Comparison of ENCODE assay signal across 7 cellular contexts in genomic region chr4:89309154-89309553, GRCh38. TPM values are rescaled to one million over a fixed set of nuclear protein-coding genes. Genes with fewer than 3 reads are reported as not detected.
DNase-seq lines count a peak whose midpoint lies in the region; ATAC-seq and TF ChIP-seq lines count a peak whose summit lies in the region.
"Not testable (repeated sequence)": the region's sequence is repeated elsewhere in the genome, so short reads cannot be mapped to it uniquely, and the experiment has no call there.

No MANE protein-coding gene starts in this region.

- H3F3A ChIP-seq in neural progenitor cell (ENCODE audit: low read depth) = not testable (repeated sequence)

- H3K79me2 ChIP-seq in neural progenitor cell (ENCODE audit: low read depth) = not testable (repeated sequence)

- ATAC-seq in CD4-positive, alpha-beta T cell (ENCODE audit: poor library complexity); T-cell (replicated peaks in 1 of 4); central memory CD8-positive, alpha-beta T cell (replicated peaks; ENCODE audit: extremely low read depth, poor library complexity, severe bottlenecking); naive thymus-derived CD4-positive, alpha-beta T cell: not testable (repeated sequence)

- peak overlapping the region; percentile 95 for H3K4me3 Mint-ChIP-seq in CD4-positive, alpha-beta T cell
- H3K4me3 Mint-ChIP-seq in T-cell = peak overlapping the region; percentile 90 to 94 (median 90)
- peak overlapping the region; percentile 93 for H3K4me3 Mint-ChIP-seq in activated CD4-positive, alpha-beta memory T cell treated with anti-CD3 and anti-CD28 coated beads, Interleukin-2, amount 10 ng/mL, durations not matched to agents 7 days and 5 days
- peak overlapping the region; percentile 5 for H3K4me3 Mint-ChIP-seq in activated naive CD4-positive, alpha-beta T cell treated with anti-CD3 and anti-CD28 coated beads, Interleukin-2, amount 10 ng/mL, durations not matched to agents 7 days and 5 days
- H3K4me3 Mint-ChIP-seq in central memory CD8-positive, alpha-beta T cell = peak overlapping the region; percentile 89
- peak overlapping the region in 6 of 10 donors; percentile 7 to 93 (median 58) for H3K4me3 Mint-ChIP-seq in naive thymus-derived CD4-positive, alpha-beta T cell
- peak overlapping the region; percentile 87 for H3K4me3 Mint-ChIP-seq in neural progenitor cell

- H3K27ac Mint-ChIP-seq in CD4-positive, alpha-beta T cell = peak overlapping the region; percentile 22
- H3K27ac Mint-ChIP-seq in T-cell = peak overlapping the region in 1 of 2 donors; percentile 68
- not testable (repeated sequence) for H3K27ac Mint-ChIP-seq in activated CD4-positive, alpha-beta memory T cell treated with anti-CD3 and anti-CD28 coated beads, Interleukin-2, amount 10 ng/mL, durations not matched to agents 7 days and 5 days; activated naive CD4-positive, alpha-beta T cell treated with anti-CD3 and anti-CD28 coated beads, Interleukin-2, amount 10 ng/mL, durations not matched to agents 7 days and 5 days; central memory CD8-positive, alpha-beta T cell (ENCODE audit: low read depth); neural progenitor cell
- peak overlapping the region in 6 of 9 donors; percentile 33 to 98 (median 64) for H3K27ac Mint-ChIP-seq in naive thymus-derived CD4-positive, alpha-beta T cell

- not testable (repeated sequence) for H3K4me1 ChIP-seq in naive thymus-derived CD4-positive, alpha-beta T cell (ENCODE audit: control insufficient read depth in 2 of 2, insufficient read depth in 2 of 2, low read length in 2 of 2); neural progenitor cell

- CTCF ChIA-PET in CD4-positive, alpha-beta T cell (lab: Charles Lee) = interaction anchor here (1.0 to 2.0 kb wide), 3 partner anchors 11 to 48 kb away, joined by 3 to 5 read pairs (median 3); no protein-coding TSS in a partner anchor
- CTCF ChIA-PET in T-cell (lab: Charles Lee) = interaction anchor here (0.7 to 2.2 kb wide), 3 partner anchors 10 to 87 kb away, joined by 3 to 10 read pairs (median 5); no protein-coding TSS in a partner anchor
- CTCF ChIA-PET in activated CD4-positive, alpha-beta memory T cell treated with anti-CD3 and anti-CD28 coated beads, Interleukin-2, amount 10 ng/mL, durations not matched to agents 7 days and 5 days (lab: Charles Lee) = interaction anchor here (1.4 to 2.8 kb wide), 3 partner anchors 15 to 54 kb away, joined by 3 to 9 read pairs (median 7); no protein-coding TSS in a partner anchor
- CTCF ChIA-PET in activated naive CD4-positive, alpha-beta T cell treated with anti-CD3 and anti-CD28 coated beads, Interleukin-2, amount 10 ng/mL, durations not matched to agents 7 days and 5 days (lab: Charles Lee) = interaction anchor here (0.7 to 1.6 kb wide), 3 partner anchors 17 to 127 kb away, joined by 3 to 7 read pairs (median 5); no protein-coding TSS in a partner anchor
- CTCF ChIA-PET in naive thymus-derived CD4-positive, alpha-beta T cell (lab: Charles Lee) = interaction anchor here (0.6 to 1.7 kb wide), 2 partner anchors 9 to 83 kb away, joined by 3 to 6 read pairs; no protein-coding TSS in a partner anchor

- not testable (repeated sequence) for H2AFZ ChIP-seq in neural progenitor cell (replicated peaks)

- not testable (repeated sequence) for H3K27me3 Mint-ChIP-seq in CD4-positive, alpha-beta T cell; T-cell; activated CD4-positive, alpha-beta memory T cell treated with anti-CD3 and anti-CD28 coated beads, Interleukin-2, amount 10 ng/mL, durations not matched to agents 7 days and 5 days; activated naive CD4-positive, alpha-beta T cell treated with anti-CD3 and anti-CD28 coated beads, Interleukin-2, amount 10 ng/mL, durations not matched to agents 7 days and 5 days; central memory CD8-positive, alpha-beta T cell; naive thymus-derived CD4-positive, alpha-beta T cell
- peaks cover 13% of the 10 kb centered on the region for H3K27me3 Mint-ChIP-seq in neural progenitor cell (ENCODE audit: insufficient read depth, low read depth)

- H3K9me3 ChIP-seq in CD4-positive, alpha-beta T cell (ENCODE audit: control insufficient read depth, low read length); naive thymus-derived CD4-positive, alpha-beta T cell (ENCODE audit: control insufficient read depth in 2 of 3, low read length in 3 of 3); neural progenitor cell (ENCODE audit: low read depth): not testable (repeated sequence)

- not testable (repeated sequence) for H3K9ac ChIP-seq in neural progenitor cell

- H3K27ac ChIP-seq in CD4-positive, alpha-beta T cell (ENCODE audit: low read depth, low read length); naive thymus-derived CD4-positive, alpha-beta T cell (ENCODE audit: low read depth, low read length); neural progenitor cell: not testable (repeated sequence)

- H3K9me3 Mint-ChIP-seq in CD4-positive, alpha-beta T cell; T-cell; activated CD4-positive, alpha-beta memory T cell treated with anti-CD3 and anti-CD28 coated beads, Interleukin-2, amount 10 ng/mL, durations not matched to agents 7 days and 5 days; activated naive CD4-positive, alpha-beta T cell treated with anti-CD3 and anti-CD28 coated beads, Interleukin-2, amount 10 ng/mL, durations not matched to agents 7 days and 5 days; central memory CD8-positive, alpha-beta T cell; naive thymus-derived CD4-positive, alpha-beta T cell; neural progenitor cell: not testable (repeated sequence)

- not testable (repeated sequence) for H3K4me2 ChIP-seq in neural progenitor cell

- peaks cover 16% of the 10 kb centered on the region for H3K36me3 Mint-ChIP-seq in CD4-positive, alpha-beta T cell (ENCODE audit: low read depth)
- H3K36me3 Mint-ChIP-seq in T-cell; central memory CD8-positive, alpha-beta T cell (ENCODE audit: insufficient read depth); neural progenitor cell: not testable (repeated sequence)
- peaks cover 35% of the 10 kb centered on the region for H3K36me3 Mint-ChIP-seq in activated CD4-positive, alpha-beta memory T cell treated with anti-CD3 and anti-CD28 coated beads, Interleukin-2, amount 10 ng/mL, durations not matched to agents 7 days and 5 days (ENCODE audit: low read depth)
- peaks cover 22% of the 10 kb centered on the region for H3K36me3 Mint-ChIP-seq in activated naive CD4-positive, alpha-beta T cell treated with anti-CD3 and anti-CD28 coated beads, Interleukin-2, amount 10 ng/mL, durations not matched to agents 7 days and 5 days
- peaks cover 0 to 23% (median 0%) of the 10 kb centered on the region in 5 donors for H3K36me3 Mint-ChIP-seq in naive thymus-derived CD4-positive, alpha-beta T cell

- not testable (repeated sequence) for H3K27me3 ChIP-seq in CD4-positive, alpha-beta T cell (ENCODE audit: control insufficient read depth, insufficient read depth, low read length); naive thymus-derived CD4-positive, alpha-beta T cell (ENCODE audit: control insufficient read depth in 2 of 2, insufficient read depth in 2 of 2, low read length in 2 of 2)
- peaks cover 38% of the 10 kb centered on the region for H3K27me3 ChIP-seq in neural progenitor cell

- intact Hi-C loops in CD4-positive, alpha-beta T cell (cut with DNase I, micrococcal nuclease) = loop anchor here (2.0 to 10.0 kb wide), 3 partner anchors 14 to 194 kb away; partner anchors contain the start of gene TIGD2 (in 1 of the 2)
- intact Hi-C loops in naive thymus-derived CD4-positive, alpha-beta T cell (cut with micrococcal nuclease) = loop anchor here (5.0 to 10.0 kb wide), 6 partner anchors 82 to 1024 kb away; partner anchors contain the start of genes HERC3 (in 1 of the 2), PPM1K (in 1 of the 2) and PYURF (in 1 of the 2)

- POLR2A ChIA-PET in CD4-positive, alpha-beta T cell (lab: Charles Lee) = interaction anchor here (1.1 to 2.1 kb wide), 4 partner anchors 9 to 29 kb away, joined by 3 to 10 read pairs (median 3); no protein-coding TSS in a partner anchor
- POLR2A ChIA-PET in T-cell (lab: Charles Lee) = not testable (repeated sequence)
- POLR2A ChIA-PET in activated CD4-positive, alpha-beta memory T cell treated with anti-CD3 and anti-CD28 coated beads, Interleukin-2, amount 10 ng/mL, durations not matched to agents 7 days and 5 days (lab: Charles Lee) = interaction anchor here (1.4 to 13.1 kb wide), 4 partner anchors 8 to 25 kb away, joined by 3 to 431 read pairs (median 39); no protein-coding TSS in a partner anchor
- POLR2A ChIA-PET in naive thymus-derived CD4-positive, alpha-beta T cell (lab: Charles Lee) = interaction anchor here (0.5 to 2.4 kb wide), 4 partner anchors 9 to 31 kb away, joined by 3 to 20 read pairs (median 8); no protein-coding TSS in a partner anchor

- not testable (repeated sequence) for TF ChIP-seq CTCF in CD4-positive, alpha-beta T cell (IDR thresholded peaks at IDR 0.05); neural progenitor cell (IDR thresholded peaks at IDR 0.05)

- H3K36me3 ChIP-seq in naive thymus-derived CD4-positive, alpha-beta T cell (ENCODE audit: control insufficient read depth in 2 of 3, insufficient read depth in 3 of 3, low read length in 3 of 3); neural progenitor cell: not testable (repeated sequence)

- H4K20me1 ChIP-seq in neural progenitor cell (ENCODE audit: low read depth) = not testable (repeated sequence)

- peaks cover 53% of the 10 kb centered on the region for H3K4me1 Mint-ChIP-seq in CD4-positive, alpha-beta T cell (ENCODE audit: low read depth)
- H3K4me1 Mint-ChIP-seq in T-cell = peaks cover 54 to 58% (median 54%) of the 10 kb centered on the region in 3 donors
- H3K4me1 Mint-ChIP-seq in activated CD4-positive, alpha-beta memory T cell treated with anti-CD3 and anti-CD28 coated beads, Interleukin-2, amount 10 ng/mL, durations not matched to agents 7 days and 5 days = peaks cover 25% of the 10 kb centered on the region
- peaks cover 38% of the 10 kb centered on the region for H3K4me1 Mint-ChIP-seq in activated naive CD4-positive, alpha-beta T cell treated with anti-CD3 and anti-CD28 coated beads, Interleukin-2, amount 10 ng/mL, durations not matched to agents 7 days and 5 days
- H3K4me1 Mint-ChIP-seq in central memory CD8-positive, alpha-beta T cell = peaks cover 37% of the 10 kb centered on the region
- peaks cover 27 to 55% (median 50%) of the 10 kb centered on the region in 7 donors for H3K4me1 Mint-ChIP-seq in naive thymus-derived CD4-positive, alpha-beta T cell
- peaks cover 12% of the 10 kb centered on the region for H3K4me1 Mint-ChIP-seq in neural progenitor cell

- not testable (repeated sequence) for H3K4me3 ChIP-seq in naive thymus-derived CD4-positive, alpha-beta T cell (ENCODE audit: low read length); neural progenitor cell

- not testable (repeated sequence) for DNase-seq in CD4-positive, alpha-beta T cell; T-cell; activated CD4-positive, alpha-beta memory T cell treated with anti-CD3 and anti-CD28 coated beads, Interleukin-2, amount 10 ng/mL, durations not matched to agents 7 days and 5 days; activated naive CD4-positive, alpha-beta T cell treated with anti-CD3 and anti-CD28 coated beads, Interleukin-2, amount 10 ng/mL, durations not matched to agents 7 days and 5 days; central memory CD8-positive, alpha-beta T cell (ENCODE audit: low spot score in 2 of 2); naive thymus-derived CD4-positive, alpha-beta T cell; neural progenitor cell (ENCODE audit: low spot score)

RNA-seq across cellular contexts. Expression of gene GPRIN3, which starts 1.6 kb away (rescaled TPM):
- total RNA-seq in CD4-positive, alpha-beta T cell = 10 to 100 TPM; 46.4 TPM
- total RNA-seq in T-cell (10 to 100 TPM; 17.4 to 56.1 (median 23.0) TPM), neural progenitor cell (ENCODE audit: low replicate concordance) (0.15 TPM in 2 replicates)
- total RNA-seq in activated CD4-positive, alpha-beta memory T cell treated with anti-CD3 and anti-CD28 coated beads, Interleukin-2, amount 10 ng/mL, durations not matched to agents 7 days and 5 days = 100 to 1,000 TPM; 102 to 106 TPM
- total RNA-seq in naive thymus-derived CD4-positive, alpha-beta T cell = 10 to 100 TPM; 10.2 to 55.5 (median 24.8) TPM
- 1 to 10 TPM; 7.3 to 8.1 TPM for polyA plus RNA-seq in naive thymus-derived CD4-positive, alpha-beta T cell

Comparison
In these comparisons a context has a peak if more than half of its experiments do, and no peak if none do; other contexts are left out.
1. H3K4me3 Mint-ChIP-seq: peak in every context shown above with its lines; median percentile 95 in CD4-positive, alpha-beta T cell; 93 in activated CD4-positive, alpha-beta memory T cell treated with anti-CD3 and anti-CD28 coated beads, Interleukin-2, amount 10 ng/mL, durations not matched to agents 7 days and 5 days; 90 in T-cell; 89 in central memory CD8-positive, alpha-beta T cell; 87 in neural progenitor cell; 58 in naive thymus-derived CD4-positive, alpha-beta T cell; 5 in activated naive CD4-positive, alpha-beta T cell treated with anti-CD3 and anti-CD28 coated beads, Interleukin-2, amount 10 ng/mL, durations not matched to agents 7 days and 5 days.